Comparison of ENCODE assay signal across 11 cellular contexts in genomic region chr5:122492675-122493074, GRCh38.
A peak's percentile ranks its signal among the peaks of the same experiment; 100 is the strongest.
DNase-seq lines count a peak whose midpoint lies in the region; ATAC-seq and TF ChIP-seq lines count a peak whose summit lies in the region.
"Had no signal": no experiment of that assay in that cellular context is flagged by ENCODE, and none has a peak within 500 bp of the region (broad histone marks: within the 10 kb centered on the region; RNA-seq: fewer than 3 reads in every experiment).

No MANE protein-coding gene starts in this region.

- intact Hi-C loops in activated CD4-positive, alpha-beta memory T cell treated with anti-CD3 and anti-CD28 coated beads for 36 hours (cut with micrococcal nuclease), result no loop called here
- intact Hi-C loops in heart left ventricle (cut with DNase I), result loop anchor here in 5 of 10 donors (5.0 to 10.0 kb wide), 3 partner anchors 295 to 300 kb away; no protein-coding TSS in a partner anchor

- no peak for TF ChIP-seq POLR2A in heart left ventricle (IDR thresholded peaks at IDR 0.05)

- no peak overlapping the region for H3K4me3 Mint-ChIP-seq in stimulated activated effector memory CD8-positive, alpha-beta T cell treated with anti-CD3 and anti-CD28 coated beads, Interleukin-12 subunit alpha, Interleukin-12 subunit beta, amount 100 ng/mL, for 72 hours
- H3K4me3 Mint-ChIP-seq in activated CD4-positive, alpha-beta memory T cell treated with anti-CD3 and anti-CD28 coated beads for 36 hours, result no peak overlapping the region
- H3K4me3 Mint-ChIP-seq: activated CD8-positive, alpha-beta T cell treated with anti-CD3 and anti-CD28 coated beads, Interleukin-2, amount 10 ng/mL, durations not matched to agents 7 days and 5 days had no signal

- no peaks in the 10 kb centered on the region for H3K27me3 ChIP-seq in heart left ventricle
- H3K27me3 ChIP-seq: pancreas had no signal

- no peaks in the 10 kb centered on the region for H3K4me1 Mint-ChIP-seq in stimulated activated effector memory CD8-positive, alpha-beta T cell treated with anti-CD3 and anti-CD28 coated beads, Interleukin-12 subunit alpha, Interleukin-12 subunit beta, amount 100 ng/mL, for 72 hours
- H3K4me1 Mint-ChIP-seq in activated CD4-positive, alpha-beta memory T cell treated with anti-CD3 and anti-CD28 coated beads for 36 hours (ENCODE audit: low read depth), result no peaks in the 10 kb centered on the region

- peaks cover 8% of the 10 kb centered on the region for H3K9me3 Mint-ChIP-seq in stimulated activated effector memory CD8-positive, alpha-beta T cell treated with anti-CD3 and anti-CD28 coated beads, Interleukin-12 subunit alpha, Interleukin-12 subunit beta, amount 100 ng/mL, for 72 hours
- no peaks in the 10 kb centered on the region for H3K9me3 Mint-ChIP-seq in activated CD4-positive, alpha-beta memory T cell treated with anti-CD3 and anti-CD28 coated beads for 36 hours

- 26 to 67% (median 49%) methylated on average over 3 of the region's 3 CpGs for WGBS in heart left ventricle, 4 donors

- CTCF ChIA-PET in activated CD4-positive, alpha-beta memory T cell treated with anti-CD3 and anti-CD28 coated beads for 36 hours (lab: Charles Lee), result no interaction called here

- TF ChIP-seq CTCF in cardiac fibroblast (IDR thresholded peaks at IDR 0.05; ENCODE audit: low read depth, low read length), result peak; percentile 13
- peak in 3 of 12 donors; percentile 9 to 13 (median 9) for TF ChIP-seq CTCF in heart left ventricle (IDR thresholded peaks at IDR 0.05)

- POLR2A ChIA-PET in activated CD4-positive, alpha-beta memory T cell treated with anti-CD3 and anti-CD28 coated beads for 36 hours (lab: Charles Lee), result no interaction called here

- H3K27ac Mint-ChIP-seq in stimulated activated effector memory CD8-positive, alpha-beta T cell treated with anti-CD3 and anti-CD28 coated beads, Interleukin-12 subunit alpha, Interleukin-12 subunit beta, amount 100 ng/mL, for 72 hours, result no peak overlapping the region
- H3K27ac Mint-ChIP-seq in activated CD4-positive, alpha-beta memory T cell treated with anti-CD3 and anti-CD28 coated beads for 36 hours, result no peak overlapping the region
- H3K27ac Mint-ChIP-seq: activated CD8-positive, alpha-beta T cell treated with anti-CD3 and anti-CD28 coated beads, Interleukin-2, amount 10 ng/mL, durations not matched to agents 7 days and 5 days had no signal

- peak; percentile 1 to 40 (median 38) for DNase-seq in NCI-H1417 (lab: John Stamatoyannopoulos, UW)
- no peak for DNase-seq in NCI-H1417 treated with DMSO at 0.1 percent for 48 hours (lab: John Stamatoyannopoulos, UW)
- peak; percentile 23 for DNase-seq in NCI-H1694 treated with DMSO at 0.1 percent for 48 hours (lab: John Stamatoyannopoulos, UW)
- DNase-seq in cardiac fibroblast (ENCODE audit: low read depth in 2 of 2), result peak in 1 of 2 donors; percentile 31
- no peak for DNase-seq in stimulated activated effector memory CD8-positive, alpha-beta T cell treated with anti-CD3 and anti-CD28 coated beads, Interleukin-12 subunit alpha, Interleukin-12 subunit beta, amount 100 ng/mL, for 72 hours (ENCODE audit: low spot score in 2 of 2)
- no peak for DNase-seq in activated CD4-positive, alpha-beta memory T cell treated with anti-CD3 and anti-CD28 coated beads for 36 hours
- DNase-seq in NCI-H510A (lab: John Stamatoyannopoulos, UW), result no peak
- no peak for DNase-seq in heart left ventricle
- DNase-seq: activated CD8-positive, alpha-beta T cell treated with anti-CD3 and anti-CD28 coated beads, Interleukin-2, amount 10 ng/mL, durations not matched to agents 7 days and 5 days; NCI-H2029 had no signal

- H3K4me3 ChIP-seq in cardiac fibroblast (replicated peaks in 1 of 2; ENCODE audit: low read depth in 2 of 2, low read length in 2 of 2), result no peak overlapping the region
- no peak overlapping the region for H3K4me3 ChIP-seq in heart left ventricle
- H3K4me3 ChIP-seq: pancreas had no signal

- no peaks in the 10 kb centered on the region for H3K36me3 Mint-ChIP-seq in stimulated activated effector memory CD8-positive, alpha-beta T cell treated with anti-CD3 and anti-CD28 coated beads, Interleukin-12 subunit alpha, Interleukin-12 subunit beta, amount 100 ng/mL, for 72 hours
- no peaks in the 10 kb centered on the region for H3K36me3 Mint-ChIP-seq in activated CD4-positive, alpha-beta memory T cell treated with anti-CD3 and anti-CD28 coated beads for 36 hours

- peak; percentile 21 for ATAC-seq in stimulated activated effector memory CD8-positive, alpha-beta T cell treated with anti-CD3 and anti-CD28 coated beads, Interleukin-12 subunit alpha, Interleukin-12 subunit beta, amount 100 ng/mL, for 72 hours
- no peak for ATAC-seq in heart left ventricle
- ATAC-seq: activated CD8-positive, alpha-beta T cell treated with anti-CD3 and anti-CD28 coated beads, Interleukin-2, amount 10 ng/mL, durations not matched to agents 7 days and 5 days had no signal

- no peaks in the 10 kb centered on the region for H3K9me3 ChIP-seq in heart left ventricle
- H3K9me3 ChIP-seq: pancreas had no signal

- peaks cover 0 to 9% (median 0%) of the 10 kb centered on the region in 12 donors for H3K4me1 ChIP-seq in heart left ventricle

- H3K27ac ChIP-seq in heart left ventricle, result peak overlapping the region in 2 of 12 donors; percentile 19 to 50

- H3K36me3 ChIP-seq in heart left ventricle, result no peaks in the 10 kb centered on the region
- H3K36me3 ChIP-seq: pancreas had no signal

- no peaks in the 10 kb centered on the region for H3K27me3 Mint-ChIP-seq in activated CD4-positive, alpha-beta memory T cell treated with anti-CD3 and anti-CD28 coated beads for 36 hours

Comparison
In these comparisons a context has a peak if more than half of its experiments do, and no peak if none do; other contexts are left out.
1. DNase-seq: peak in NCI-H1417 (3 of 3) and NCI-H1694 treated with DMSO at 0.1 percent for 48 hours (single experiment); none in NCI-H1417 treated with DMSO at 0.1 percent for 48 hours (single experiment), stimulated activated effector memory CD8-positive, alpha-beta T cell treated with anti-CD3 and anti-CD28 coated beads, Interleukin-12 subunit alpha, Interleukin-12 subunit beta, amount 100 ng/mL, for 72 hours (0 of 2), activated CD4-positive, alpha-beta memory T cell treated with anti-CD3 and anti-CD28 coated beads for 36 hours (single experiment), NCI-H510A (single experiment) and heart left ventricle (0 of 5).